Comparison of ENCODE assay signal across 9 cellular contexts in genomic region chr9:74379718-74380117, GRCh38.
DNase-seq lines count a peak whose midpoint lies in the region; ATAC-seq and TF ChIP-seq lines count a peak whose summit lies in the region.
"Had no signal": no experiment of that assay in that cellular context is flagged by ENCODE, and none has a peak within 500 bp of the region (broad histone marks: within the 10 kb centered on the region; RNA-seq: fewer than 3 reads in every experiment).

No MANE protein-coding gene starts in this region.

- no peaks in the 10 kb centered on the region for H3K27me3 Mint-ChIP-seq in activated T-helper 1 cell treated with anti-CD3 and anti-CD28 coated beads, Interleukin-12 subunit alpha, Interleukin-12 subunit beta, Interleukin-2, Interleukin-4 antibody, amounts not matched to agents 30 ng/mL and 10 ng/mL and 1 ng/mL, durations not matched to agents 14 hours and 24 hours and 36 hours (ENCODE audit: insufficient read depth)
- H3K27me3 Mint-ChIP-seq: IgD-negative memory B cell had no signal

- H3K9me3 Mint-ChIP-seq in activated T-helper 1 cell treated with anti-CD3 and anti-CD28 coated beads, Interleukin-12 subunit alpha, Interleukin-12 subunit beta, Interleukin-2, Interleukin-4 antibody, amounts not matched to agents 30 ng/mL and 10 ng/mL and 1 ng/mL, durations not matched to agents 14 hours and 24 hours and 36 hours: no peaks in the 10 kb centered on the region
- H3K9me3 Mint-ChIP-seq: IgD-negative memory B cell had no signal

- H3K4me3 Mint-ChIP-seq in activated T-helper 1 cell treated with anti-CD3 and anti-CD28 coated beads, Interleukin-12 subunit alpha, Interleukin-12 subunit beta, Interleukin-2, Interleukin-4 antibody, amounts not matched to agents 30 ng/mL and 10 ng/mL and 1 ng/mL, durations not matched to agents 14 hours and 24 hours and 36 hours: no peak overlapping the region
- H3K4me3 Mint-ChIP-seq: IgD-negative memory B cell had no signal

- peaks cover 8% of the 10 kb centered on the region for H3K4me1 Mint-ChIP-seq in activated T-helper 1 cell treated with anti-CD3 and anti-CD28 coated beads, Interleukin-12 subunit alpha, Interleukin-12 subunit beta, Interleukin-2, Interleukin-4 antibody, amounts not matched to agents 30 ng/mL and 10 ng/mL and 1 ng/mL, durations not matched to agents 14 hours and 24 hours and 36 hours (ENCODE audit: low read depth)

- H3K27ac Mint-ChIP-seq in activated T-helper 1 cell treated with anti-CD3 and anti-CD28 coated beads, Interleukin-12 subunit alpha, Interleukin-12 subunit beta, Interleukin-2, Interleukin-4 antibody, amounts not matched to agents 30 ng/mL and 10 ng/mL and 1 ng/mL, durations not matched to agents 14 hours and 24 hours and 36 hours: no peak overlapping the region
- H3K27ac Mint-ChIP-seq: IgD-negative memory B cell had no signal

- in situ Hi-C loops in G401 (cut with HindIII; ENCODE audit: low sequenced_read_pairs): no loop called here

- intact Hi-C loops in activated T-helper 1 cell treated with anti-CD3 and anti-CD28 coated beads, Interleukin-12 subunit alpha, Interleukin-12 subunit beta, Interleukin-2, Interleukin-4 antibody, amounts not matched to agents 30 ng/mL and 10 ng/mL and 1 ng/mL, durations not matched to agents 14 hours and 24 hours and 36 hours (cut with micrococcal nuclease): loop anchor here (1.0 kb wide), 2 partner anchors 695 to 1179 kb away; no protein-coding TSS in a partner anchor
- intact Hi-C loops in right lobe of liver (cut with DNase I): no loop called here

- DNase-seq in G401 (ENCODE audit: low spot score): peak; percentile 32
- peak; percentile 23 for DNase-seq in NCI-H1105 (lab: John Stamatoyannopoulos, UW)
- DNase-seq in activated T-helper 1 cell treated with anti-CD3 and anti-CD28 coated beads, Interleukin-12 subunit alpha, Interleukin-12 subunit beta, Interleukin-2, Interleukin-4 antibody, amounts not matched to agents 30 ng/mL and 10 ng/mL and 1 ng/mL, durations not matched to agents 14 hours and 24 hours and 36 hours (ENCODE audit: low spot score): peak; percentile 4
- DNase-seq in right lobe of liver: peak; percentile 31 to 57 (median 50)
- DNase-seq in stimulated activated naive CD4-positive, alpha-beta T cell (lab: John Stamatoyannopoulos, UW): no peak
- no peak for DNase-seq in cerebellum (ENCODE audit: low spot score)

- H3K36me3 ChIP-seq in right lobe of liver: no peaks in the 10 kb centered on the region

- no peaks in the 10 kb centered on the region for H3K36me3 Mint-ChIP-seq in activated T-helper 1 cell treated with anti-CD3 and anti-CD28 coated beads, Interleukin-12 subunit alpha, Interleukin-12 subunit beta, Interleukin-2, Interleukin-4 antibody, amounts not matched to agents 30 ng/mL and 10 ng/mL and 1 ng/mL, durations not matched to agents 14 hours and 24 hours and 36 hours (ENCODE audit: low read depth)
- H3K36me3 Mint-ChIP-seq: IgD-negative memory B cell had no signal

- ATAC-seq in GM21528 (IDR thresholded peaks at IDR 0.05; ENCODE audit: low FRiP score, unreplicated experiment) (peak; percentile 62), right lobe of liver (peak; percentile 94 to 100 (median 98)), HG03378 (IDR thresholded peaks at IDR 0.05; ENCODE audit: unreplicated experiment) (no peak)

- TF ChIP-seq CTCF in right lobe of liver (IDR thresholded peaks at IDR 0.05): peak; percentile 50 to 69 (median 58)

- H3K4me3 ChIP-seq in right lobe of liver: no peak overlapping the region

- H3K9me3 ChIP-seq in right lobe of liver: no peaks in the 10 kb centered on the region

- H3K27me3 ChIP-seq in right lobe of liver: no peaks in the 10 kb centered on the region

- no peaks in the 10 kb centered on the region for H3K4me1 ChIP-seq in right lobe of liver

- WGBS in right lobe of liver (ENCODE audit: insufficient coverage, low coverage, low lambda C conversion rate, missing lambda C conversion rate): 18% methylated on average over 2 of the region's 2 CpGs

- no peak for TF ChIP-seq POLR2A in right lobe of liver (IDR thresholded peaks at IDR 0.05)

- H3K27ac ChIP-seq in right lobe of liver: no peak overlapping the region

Comparison
In these comparisons a context has a peak if more than half of its experiments do, and no peak if none do; other contexts are left out.
1. DNase-seq: peak in G401 (single experiment), NCI-H1105 (single experiment), activated T-helper 1 cell treated with anti-CD3 and anti-CD28 coated beads, Interleukin-12 subunit alpha, Interleukin-12 subunit beta, Interleukin-2, Interleukin-4 antibody, amounts not matched to agents 30 ng/mL and 10 ng/mL and 1 ng/mL, durations not matched to agents 14 hours and 24 hours and 36 hours (single experiment) and right lobe of liver (3 of 3); none in stimulated activated naive CD4-positive, alpha-beta T cell (0 of 6) and cerebellum (single experiment).